In genomic region chr10:6401562-6402348, GRCh38 we compare ENCODE assay signal across 8 cellular contexts.
DNase-seq lines count a peak whose midpoint lies in the region; ATAC-seq, FAIRE-seq and TF ChIP-seq lines count a peak whose summit lies in the region.

No MANE protein-coding gene starts in this region.

- H3K9me3 ChIP-seq in gastrocnemius medialis, result no peaks in the 10 kb centered on the region

- FAIRE-seq in bronchial epithelial cell (lab: Jason Lieb, UNC), result peak; percentile 92

- TF ChIP-seq CTCF in GM12872 (IDR thresholded peaks at IDR 0.05; ENCODE audit: insufficient read depth, low read depth, low read length), result peak; percentile 71
- peak; percentile 74 for TF ChIP-seq CTCF in bronchial epithelial cell (IDR thresholded peaks at IDR 0.05; ENCODE audit: insufficient read depth, low read length, severe bottlenecking)
- peak; percentile 62 to 79 (median 76) for TF ChIP-seq CTCF in gastrocnemius medialis (IDR thresholded peaks at IDR 0.05 in 4 of 5, conservative IDR thresholded peaks at IDR 0.05 in 1 of 5)

- H3K4me3 ChIP-seq in bronchial epithelial cell (ENCODE audit: low read depth, low read length) (peak overlapping the region; percentile 36), gastrocnemius medialis (peak overlapping the region; percentile 31 to 53 (median 49))

- peak overlapping the region; percentile 73 to 84 (median 76) for H3K27ac ChIP-seq in gastrocnemius medialis

- DNase-seq in NCI-H1694 treated with DMSO at 0.1 percent for 48 hours (lab: John Stamatoyannopoulos, UW), result peak; percentile 63
- DNase-seq in T1000 (lab: John Stamatoyannopoulos, UW), result peak; percentile 64
- peak; percentile 80 for DNase-seq in bronchial epithelial cell (ENCODE audit: low read depth)
- DNase-seq in iPS-NIHi11 (ENCODE audit: low spot score), result peak; percentile 87
- DNase-seq in gastrocnemius medialis, result peak; percentile 68 to 78

- H3K4me1 ChIP-seq in gastrocnemius medialis, result peaks cover 9 to 18% of the 10 kb centered on the region in 2 donors

- intact Hi-C loops in gastrocnemius medialis (cut with DNase I; ENCODE audit: low total_unique reads), result loop anchor here (1.0 to 10.0 kb wide), 5 partner anchors 199 to 1003 kb away; partner anchors contain the start of gene PFKFB3

- H3K36me3 ChIP-seq in bronchial epithelial cell (ENCODE audit: control insufficient read depth, insufficient read depth, low read length) (no peaks in the 10 kb centered on the region), gastrocnemius medialis (no peaks in the 10 kb centered on the region)

- no peak for TF ChIP-seq POLR2A in gastrocnemius medialis (IDR thresholded peaks at IDR 0.05)

- H3K27me3 ChIP-seq in bronchial epithelial cell (ENCODE audit: control insufficient read depth, insufficient read depth, low read length), result peaks cover 2% of the 10 kb centered on the region
- no peaks in the 10 kb centered on the region for H3K27me3 ChIP-seq in gastrocnemius medialis

- in situ Hi-C loops in gastrocnemius medialis (cut with MboI; ENCODE audit: low sequenced_read_pairs in 4 of 4), result loop anchor here in 2 of 4 donors (5.0 to 25.0 kb wide), 3 partner anchors 187 to 1011 kb away; partner anchors contain the start of gene SFMBT2 (in 1 of the 2)

- ATAC-seq in HG02798 (IDR thresholded peaks at IDR 0.05; ENCODE audit: poor library complexity, unreplicated experiment), result peak; percentile 84
- ATAC-seq in gastrocnemius medialis, result peak; percentile 95 to 96
- no peak for ATAC-seq in GM18502 (IDR thresholded peaks at IDR 0.05; ENCODE audit: poor library complexity, unreplicated experiment)
